In genomic region chr2:105114551-105114950, GRCh38 we compare ENCODE assay signal across 9 cellular contexts.
DNase-seq lines count a peak whose midpoint lies in the region; ATAC-seq and TF ChIP-seq lines count a peak whose summit lies in the region.
"Had no signal": no experiment of that assay in that cellular context is flagged by ENCODE, and none has a peak within 500 bp of the region (broad histone marks: within the 10 kb centered on the region; RNA-seq: fewer than 3 reads in every experiment).

No MANE protein-coding gene starts in this region.

- BruUV-seq in IMR-90 (replicated peaks; lab: Mats Ljungman, UMichigan) = no TSS peak

- TF ChIP-seq POLR2A in IMR-90 (IDR thresholded peaks at IDR 0.05; ENCODE audit: low read depth, low read length) = no peak

- H3K27ac ChIP-seq in IMR-90 (ENCODE audit: insufficient read depth, low read length) (no peak overlapping the region), dorsolateral prefrontal cortex (no peak overlapping the region)
- H3K27ac ChIP-seq: BLaER1 treated with 17β-estradiol and CSF1 and Interleukin-3, amounts not matched to agents 10 nM and 100 nM had no signal

- POLR2A ChIA-PET in IMR-90 (lab: Charles Lee; ENCODE audit: unreplicated experiment) = no interaction called here

- H3K14ac ChIP-seq in IMR-90 (replicated peaks; ENCODE audit: low read depth, low read length) = no peak overlapping the region

- H3K27me3 ChIP-seq in IMR-90 (ENCODE audit: control insufficient read depth, insufficient read depth, low read length) (peaks cover 3% of the 10 kb centered on the region; the same call in 1 of the 2 replicates), dorsolateral prefrontal cortex (no peaks in the 10 kb centered on the region)
- H3K27me3 ChIP-seq: BLaER1 treated with 17β-estradiol and CSF1 and Interleukin-3, amounts not matched to agents 10 nM and 100 nM had no signal

- dilution Hi-C loops in IMR-90 (cut with HindIII; ENCODE audit: low sequenced_read_pairs, unreplicated experiment) = no loop called here

- H2BK15ac ChIP-seq in IMR-90 (ENCODE audit: low read depth, low read length) = no peak overlapping the region

- no peaks in the 10 kb centered on the region for H3K9me3 ChIP-seq in IMR-90 (ENCODE audit: control insufficient read depth, insufficient read depth, low read length)
- H3K9me3 ChIP-seq: BLaER1 treated with 17β-estradiol and CSF1 and Interleukin-3, amounts not matched to agents 10 nM and 100 nM had no signal

- H3K27ac Mint-ChIP-seq in mesothelial cell of epicardium = no peak overlapping the region
- no peak overlapping the region for H3K27ac Mint-ChIP-seq in activated T-cell treated with anti-CD3 and anti-CD28 coated beads, Interleukin-2, amount 50 U/mL, for 72 hours

- H2AK5ac ChIP-seq in IMR-90 (ENCODE audit: low read depth, low read length) = no peak overlapping the region

- H3K56ac ChIP-seq in IMR-90 (ENCODE audit: extremely low read depth, insufficient read depth, low read length) = no peak overlapping the region

- peak; percentile 86 for ATAC-seq in IMR-90 (ENCODE audit: low read depth)
- no peak for ATAC-seq in activated T-cell treated with anti-CD3 and anti-CD28 coated beads, Interleukin-2, amount 50 U/mL, for 72 hours (replicated peaks in 1 of 2)
- no peak for ATAC-seq in omental fat pad (ENCODE audit: low FRiP score)

- H3K9me1 ChIP-seq in IMR-90 (ENCODE audit: insufficient read depth, low read length) = no peaks in the 10 kb centered on the region

- H3K36me3 ChIP-seq in IMR-90 (ENCODE audit: control insufficient read depth, insufficient read depth, low read length) = no peaks in the 10 kb centered on the region
- H3K36me3 ChIP-seq: BLaER1 treated with 17β-estradiol and CSF1 and Interleukin-3, amounts not matched to agents 10 nM and 100 nM had no signal

- no peak overlapping the region for H4K91ac ChIP-seq in IMR-90 (ENCODE audit: insufficient read depth, low read depth, low read length)

- H3K4me3 Mint-ChIP-seq in mesothelial cell of epicardium = no peak overlapping the region
- H3K4me3 Mint-ChIP-seq in activated T-cell treated with anti-CD3 and anti-CD28 coated beads, Interleukin-2, amount 50 U/mL, for 72 hours = no peak overlapping the region

- peaks cover 2% of the 10 kb centered on the region for H3K27me3 Mint-ChIP-seq in mesothelial cell of epicardium (ENCODE audit: low read depth)
- no peaks in the 10 kb centered on the region for H3K27me3 Mint-ChIP-seq in activated T-cell treated with anti-CD3 and anti-CD28 coated beads, Interleukin-2, amount 50 U/mL, for 72 hours (ENCODE audit: low read depth)

- peak; percentile 89 for TF ChIP-seq RAD21 in IMR-90 (IDR thresholded peaks at IDR 0.05; ENCODE audit: low read length)

- H3K79me1 ChIP-seq in IMR-90 (ENCODE audit: low read depth in 1 of 2, low read length in 2 of 2) = no peaks in the 10 kb centered on the region

- TF ChIP-seq CTCF in IMR-90 (conservative IDR thresholded peaks at IDR 0.05; ENCODE audit: low read depth, low read length) (peak; percentile 85), dorsolateral prefrontal cortex (IDR thresholded peaks at IDR 0.05 in 54 of 56, conservative IDR thresholded peaks at IDR 0.05 in 2 of 56; ENCODE audit: low read depth in 1 of 56, partially characterized antibody in 56 of 56) (peak; percentile 64 to 96 (median 86)), mesothelial cell of epicardium (IDR thresholded peaks at IDR 0.05; ENCODE audit: unreplicated experiment) (peak; percentile 81), omental fat pad (IDR thresholded peaks at IDR 0.05) (peak in 1 of 3 donors; percentile 60)

- H4K20me1 ChIP-seq in IMR-90 (ENCODE audit: insufficient read depth, low read length) = no peaks in the 10 kb centered on the region

- H2AFZ ChIP-seq in IMR-90 (replicated peaks; ENCODE audit: low read length, poor library complexity) = no peak overlapping the region

- H2AK9ac ChIP-seq in IMR-90 (replicated peaks; ENCODE audit: low read depth, low read length, poor library complexity) = no peak overlapping the region

- no peaks in the 10 kb centered on the region for H3K36me3 Mint-ChIP-seq in mesothelial cell of epicardium
- H3K36me3 Mint-ChIP-seq in activated T-cell treated with anti-CD3 and anti-CD28 coated beads, Interleukin-2, amount 50 U/mL, for 72 hours (ENCODE audit: insufficient read depth in 2 of 2) = no peaks in the 10 kb centered on the region

- no peak overlapping the region for H3K9ac ChIP-seq in IMR-90 (ENCODE audit: low read depth, low read length)
- H3K9ac ChIP-seq: BLaER1 treated with 17β-estradiol and CSF1 and Interleukin-3, amounts not matched to agents 10 nM and 100 nM had no signal

- no peak overlapping the region for H3K18ac ChIP-seq in IMR-90 (ENCODE audit: low read depth, low read length)

- no peak overlapping the region for H4K5ac ChIP-seq in IMR-90 (ENCODE audit: low read depth, low read length)

- H3K4me2 ChIP-seq in IMR-90 (ENCODE audit: low read depth, low read length) = no peak overlapping the region
- H3K4me2 ChIP-seq: BLaER1 treated with 17β-estradiol and CSF1 and Interleukin-3, amounts not matched to agents 10 nM and 100 nM had no signal

- no peaks in the 10 kb centered on the region for H3K4me1 Mint-ChIP-seq in mesothelial cell of epicardium
- no peaks in the 10 kb centered on the region for H3K4me1 Mint-ChIP-seq in activated T-cell treated with anti-CD3 and anti-CD28 coated beads, Interleukin-2, amount 50 U/mL, for 72 hours (ENCODE audit: low read depth)

- no peak overlapping the region for H3K23ac ChIP-seq in IMR-90 (ENCODE audit: low read depth, low read length)

- H2BK20ac ChIP-seq in IMR-90 (ENCODE audit: low read depth, low read length) = no peak overlapping the region

- no peak overlapping the region for H4K8ac ChIP-seq in IMR-90 (ENCODE audit: low read depth in 2 of 2, low read length in 2 of 2)

- no peaks in the 10 kb centered on the region for H3K4me1 ChIP-seq in IMR-90 (ENCODE audit: control insufficient read depth, insufficient read depth, low read length)
- H3K4me1 ChIP-seq: BLaER1 treated with 17β-estradiol and CSF1 and Interleukin-3, amounts not matched to agents 10 nM and 100 nM had no signal

- intact Hi-C loops in IMR-90 (cut with micrococcal nuclease) = loop anchor here (1.0 kb wide), 3 partner anchors 121 to 431 kb away; no protein-coding TSS in a partner anchor
- intact Hi-C loops in dorsolateral prefrontal cortex (cut with DNase I) = loop anchor here (2.0 to 5.0 kb wide), 4 partner anchors 73 to 180 kb away; no protein-coding TSS in a partner anchor

- H2BK5ac ChIP-seq in IMR-90 (ENCODE audit: low read depth, low read length, poor library complexity, severe bottlenecking) = no peak overlapping the region

- CTCF ChIA-PET in IMR-90 (lab: Yijun Ruan, JAX) = interaction anchor here (0.6 to 2.1 kb wide), 8 partner anchors 9 to 186 kb away, joined by 3 to 7 read pairs (median 5); no protein-coding TSS in a partner anchor

- H3K4ac ChIP-seq in IMR-90 (ENCODE audit: low read depth, low read length) = no peak overlapping the region

- H2BK120ac ChIP-seq in IMR-90 (ENCODE audit: low read depth, low read length) = no peak overlapping the region

- H3K4me3 ChIP-seq in IMR-90 (ENCODE audit: insufficient read depth, low read depth, low read length) (no peak overlapping the region), dorsolateral prefrontal cortex (no peak overlapping the region)
- H3K4me3 ChIP-seq: BLaER1 treated with 17β-estradiol and CSF1 and Interleukin-3, amounts not matched to agents 10 nM and 100 nM had no signal

- no peaks in the 10 kb centered on the region for H3K9me3 Mint-ChIP-seq in mesothelial cell of epicardium
- H3K9me3 Mint-ChIP-seq in activated T-cell treated with anti-CD3 and anti-CD28 coated beads, Interleukin-2, amount 50 U/mL, for 72 hours = no peaks in the 10 kb centered on the region

- WGBS in IMR-90 (ENCODE audit: extremely low coverage in 2 of 2, insufficient read length in 1 of 2), 2 experiments = no CpG with 5 or more reads among the region's 4 CpGs

- in situ Hi-C loops in IMR-90 (cut with MboI; ENCODE audit: low sequenced_read_pairs) = loop anchor here (5.0 kb wide), 2 partner anchors 118 to 183 kb away; no protein-coding TSS in a partner anchor

- peak; percentile 14 for DNase-seq in NCI-H1436 (lab: John Stamatoyannopoulos, UW)
- no peak for DNase-seq in NCI-H1436 treated with DMSO at 0.1 percent for 48 hours (lab: John Stamatoyannopoulos, UW)
- peak; percentile 74 for DNase-seq in IMR-90
- DNase-seq in OCI-M2 (lab: John Stamatoyannopoulos, UW; ENCODE audit: unreplicated experiment) = peak; percentile 3
- DNase-seq in dorsolateral prefrontal cortex = peak in 1 of 10 donors; percentile 11
- no peak for DNase-seq in mesothelial cell of epicardium (ENCODE audit: low spot score in 2 of 2, unreplicated experiment in 2 of 2)
- no peak for DNase-seq in activated T-cell treated with anti-CD3 and anti-CD28 coated beads, Interleukin-2, amount 50 U/mL, for 72 hours
- no peak for DNase-seq in omental fat pad (ENCODE audit: low spot score)

TF ChIP-seq in IMR-90, 13 proteins besides CTCF, POLR2A, EP300 and RAD21:
- TF ChIP-seq RCOR1 (IDR thresholded peaks at IDR 0.05; ENCODE audit: insufficient replicate concordance, low read length) (no peak), BHLHE40 (IDR thresholded peaks at IDR 0.05; ENCODE audit: low read depth, low read length) (no peak), CHD1 (IDR thresholded peaks at IDR 0.05; ENCODE audit: low read depth, low read length) (no peak), MAFK (IDR thresholded peaks at IDR 0.05; ENCODE audit: low read depth, low read length) (no peak), CEBPB (IDR thresholded peaks at IDR 0.05; ENCODE audit: low read depth, low read length) (no peak), SMC3 (IDR thresholded peaks at IDR 0.05; ENCODE audit: low read depth, low read length) (peak; percentile 70), NFE2L2 (IDR thresholded peaks at IDR 0.05; ENCODE audit: low read depth, low read length) (no peak)
- TF ChIP-seq, protein P1, sequence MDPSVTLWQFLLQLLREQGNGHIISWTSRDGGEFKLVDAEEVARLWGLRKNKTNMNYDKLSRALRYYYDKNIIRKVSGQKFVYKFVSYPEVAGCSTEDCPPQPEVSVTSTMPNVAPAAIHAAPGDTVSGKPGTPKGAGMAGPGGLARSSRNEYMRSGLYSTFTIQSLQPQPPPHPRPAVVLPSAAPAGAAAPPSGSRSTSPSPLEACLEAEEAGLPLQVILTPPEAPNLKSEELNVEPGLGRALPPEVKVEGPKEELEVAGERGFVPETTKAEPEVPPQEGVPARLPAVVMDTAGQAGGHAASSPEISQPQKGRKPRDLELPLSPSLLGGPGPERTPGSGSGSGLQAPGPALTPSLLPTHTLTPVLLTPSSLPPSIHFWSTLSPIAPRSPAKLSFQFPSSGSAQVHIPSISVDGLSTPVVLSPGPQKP (IDR thresholded peaks at IDR 0.05; ENCODE audit: borderline replicate concordance, low read depth, low read length) = no peak

Comparison
In these comparisons a context has a peak if more than half of its experiments do, and no peak if none do; other contexts are left out.
1. DNase-seq: peak in NCI-H1436 (single experiment), IMR-90 (single experiment) and OCI-M2 (single experiment); none in NCI-H1436 treated with DMSO at 0.1 percent for 48 hours (single experiment), mesothelial cell of epicardium (0 of 2), activated T-cell treated with anti-CD3 and anti-CD28 coated beads, Interleukin-2, amount 50 U/mL, for 72 hours (0 of 2) and omental fat pad (single experiment).